Comparison of ENCODE assay signal across 8 cellular contexts in the genomic region with DNA sequence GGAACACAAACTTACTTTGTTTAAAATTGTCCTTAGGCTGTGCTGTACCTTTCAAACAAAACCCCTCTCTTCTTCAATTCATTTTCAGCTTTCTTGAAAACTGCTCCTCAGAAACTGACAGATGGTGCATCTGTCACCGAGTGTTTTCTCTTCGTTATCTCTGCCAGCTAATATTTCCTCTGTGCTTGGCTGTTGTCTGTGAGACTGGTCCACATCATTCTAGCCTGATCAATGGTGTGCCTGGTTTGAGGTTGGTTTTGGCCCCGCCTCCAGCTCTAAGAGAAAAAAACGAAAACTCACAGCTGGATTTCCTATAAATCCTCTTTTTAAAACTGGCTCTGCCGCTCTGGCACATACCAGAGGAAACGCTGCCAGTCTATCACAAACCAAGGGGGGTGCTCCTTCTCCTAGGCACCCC.
DNase-seq lines count a peak whose midpoint lies in the region; ATAC-seq and TF ChIP-seq lines count a peak whose summit lies in the region.

No MANE protein-coding gene starts in this region.

- H3K4me1 Mint-ChIP-seq in activated T-cell treated with anti-CD3 and anti-CD28 coated beads, Interleukin-2, amount 50 U/mL, for 4 hours (ENCODE audit: low read depth), result peaks cover 13% of the 10 kb centered on the region
- peaks cover 6% of the 10 kb centered on the region for H3K4me1 Mint-ChIP-seq in activated CD8-positive, alpha-beta T cell treated with anti-CD3 and anti-CD28 coated beads for 36 hours (ENCODE audit: low read depth)

- ATAC-seq in Right ventricle myocardium superior (ENCODE audit: poor library complexity), result peak; percentile 21
- peak in 7 of 8 donors; percentile 16 to 58 (median 24) for ATAC-seq in heart right ventricle
- ATAC-seq in aorta (ENCODE audit: low FRiP score), result peak; percentile 12
- no peak for ATAC-seq in activated T-cell treated with anti-CD3 and anti-CD28 coated beads, Interleukin-2, amount 50 U/mL, for 4 hours
- ATAC-seq in activated CD8-positive, alpha-beta T cell treated with anti-CD3 and anti-CD28 coated beads for 36 hours, result no peak
- ATAC-seq in GM21367 (IDR thresholded peaks at IDR 0.05; ENCODE audit: unreplicated experiment), result no peak

- H3K4me3 Mint-ChIP-seq in activated T-cell treated with anti-CD3 and anti-CD28 coated beads, Interleukin-2, amount 50 U/mL, for 4 hours, result no peak overlapping the region
- H3K4me3 Mint-ChIP-seq in activated CD8-positive, alpha-beta T cell treated with anti-CD3 and anti-CD28 coated beads for 36 hours, result no peak overlapping the region

- intact Hi-C loops in Right ventricle myocardium superior (cut with DNase I) (no loop called here), cardiac septum (cut with DNase I) (no loop called here), heart right ventricle (cut with DNase I) (loop anchor here in 1 of 10 donors (10.0 kb wide), 1 partner anchor 191 kb away; a partner anchor contains a TSS), aorta (cut with DNase I) (loop anchor here in 1 of 2 donors (10.0 kb wide), 1 partner anchor 91 kb away; no protein-coding TSS in a partner anchor)
- intact Hi-C loops in activated CD8-positive, alpha-beta T cell treated with anti-CD3 and anti-CD28 coated beads for 36 hours (cut with micrococcal nuclease), result no loop called here

- no peaks in the 10 kb centered on the region for H3K9me3 Mint-ChIP-seq in activated T-cell treated with anti-CD3 and anti-CD28 coated beads, Interleukin-2, amount 50 U/mL, for 4 hours
- H3K9me3 Mint-ChIP-seq in activated CD8-positive, alpha-beta T cell treated with anti-CD3 and anti-CD28 coated beads for 36 hours, result no peaks in the 10 kb centered on the region

- peak overlapping the region in 9 of 10 donors; percentile 14 to 54 (median 44) for H3K4me3 ChIP-seq in heart right ventricle
- peak overlapping the region; percentile 97 to 100 for H3K4me3 ChIP-seq in aorta (ENCODE audit: low read length in 2 of 2)

- POLR2A ChIA-PET in activated CD8-positive, alpha-beta T cell treated with anti-CD3 and anti-CD28 coated beads for 36 hours (lab: Charles Lee), result no interaction called here

- H3K27ac ChIP-seq in heart right ventricle (peak overlapping the region; percentile 54 to 87 (median 80)), aorta (ENCODE audit: low read depth in 1 of 2, low read length in 2 of 2) (peak overlapping the region; percentile 72 to 91)

- H3K36me3 Mint-ChIP-seq in activated T-cell treated with anti-CD3 and anti-CD28 coated beads, Interleukin-2, amount 50 U/mL, for 4 hours (ENCODE audit: insufficient read depth), result no peaks in the 10 kb centered on the region
- H3K36me3 Mint-ChIP-seq in activated CD8-positive, alpha-beta T cell treated with anti-CD3 and anti-CD28 coated beads for 36 hours (ENCODE audit: low read depth), result no peaks in the 10 kb centered on the region

- no peak overlapping the region for H3K27ac Mint-ChIP-seq in activated CD8-positive, alpha-beta T cell treated with anti-CD3 and anti-CD28 coated beads for 36 hours

- DNase-seq in Right ventricle myocardium superior (no peak), cardiac septum (ENCODE audit: low spot score) (no peak), NCI-H524 (lab: John Stamatoyannopoulos, UW) (peak; percentile 40 to 74), heart right ventricle (peak in 1 of 2 donors; percentile 39), aorta (no peak)
- DNase-seq in activated T-cell treated with anti-CD3 and anti-CD28 coated beads, Interleukin-2, amount 50 U/mL, for 4 hours, result no peak
- DNase-seq in activated CD8-positive, alpha-beta T cell treated with anti-CD3 and anti-CD28 coated beads for 36 hours, result no peak

- H3K36me3 ChIP-seq in heart right ventricle (no peaks in the 10 kb centered on the region), aorta (ENCODE audit: control insufficient read depth in 1 of 2, insufficient read depth in 2 of 2, low read length in 1 of 2) (no peaks in the 10 kb centered on the region)

- H3K9me3 ChIP-seq in heart right ventricle (no peaks in the 10 kb centered on the region), aorta (ENCODE audit: control insufficient read depth, low read length) (no peaks in the 10 kb centered on the region)

- TF ChIP-seq CTCF in heart right ventricle (IDR thresholded peaks at IDR 0.05), result no peak
- TF ChIP-seq CTCF in activated CD8-positive, alpha-beta T cell treated with anti-CD3 and anti-CD28 coated beads for 36 hours (IDR thresholded peaks at IDR 0.05), result no peak

- no peaks in the 10 kb centered on the region for H3K27me3 ChIP-seq in heart right ventricle
- H3K27me3 ChIP-seq in aorta (ENCODE audit: control insufficient read depth in 1 of 2, insufficient read depth in 2 of 2, low read length in 1 of 2), result no peaks in the 10 kb centered on the region

- H3K27me3 Mint-ChIP-seq in activated T-cell treated with anti-CD3 and anti-CD28 coated beads, Interleukin-2, amount 50 U/mL, for 4 hours (ENCODE audit: low read depth), result peaks cover 22% of the 10 kb centered on the region
- H3K27me3 Mint-ChIP-seq in activated CD8-positive, alpha-beta T cell treated with anti-CD3 and anti-CD28 coated beads for 36 hours, result peaks cover 14% of the 10 kb centered on the region

- WGBS in heart right ventricle, 2 donors, result 14 to 18% methylated on average over 6 of the region's 6 CpGs
- WGBS in aorta, 2 donors, result 2 to 3% methylated on average over 6 of the region's 6 CpGs

- CTCF ChIA-PET in activated CD8-positive, alpha-beta T cell treated with anti-CD3 and anti-CD28 coated beads for 36 hours (lab: Charles Lee), result interaction anchor here (1.0 kb wide), 1 partner anchor 14 kb away, joined by 3 read pairs; no protein-coding TSS in a partner anchor

- H3K4me1 ChIP-seq in heart right ventricle, result peaks cover 27 to 84% (median 71%) of the 10 kb centered on the region in 9 donors
- H3K4me1 ChIP-seq in aorta (ENCODE audit: control insufficient read depth in 1 of 2, insufficient read depth in 2 of 2, low read length in 2 of 2), result peaks cover 4 to 5% of the 10 kb centered on the region in 2 donors

Comparison
In these comparisons a context has a peak if more than half of its experiments do, and no peak if none do; other contexts are left out.
1. ATAC-seq: peak in Right ventricle myocardium superior (single experiment), heart right ventricle (7 of 8) and aorta (single experiment); none in activated T-cell treated with anti-CD3 and anti-CD28 coated beads, Interleukin-2, amount 50 U/mL, for 4 hours (0 of 2), activated CD8-positive, alpha-beta T cell treated with anti-CD3 and anti-CD28 coated beads for 36 hours (single experiment) and GM21367 (single experiment).
2. DNase-seq: peak in NCI-H524 (2 of 2); none in Right ventricle myocardium superior (single experiment), cardiac septum (single experiment), aorta (0 of 2), activated T-cell treated with anti-CD3 and anti-CD28 coated beads, Interleukin-2, amount 50 U/mL, for 4 hours (single experiment) and activated CD8-positive, alpha-beta T cell treated with anti-CD3 and anti-CD28 coated beads for 36 hours (single experiment).